18 cellular contexts compared by ENCODE assay signal in the genomic region with DNA sequence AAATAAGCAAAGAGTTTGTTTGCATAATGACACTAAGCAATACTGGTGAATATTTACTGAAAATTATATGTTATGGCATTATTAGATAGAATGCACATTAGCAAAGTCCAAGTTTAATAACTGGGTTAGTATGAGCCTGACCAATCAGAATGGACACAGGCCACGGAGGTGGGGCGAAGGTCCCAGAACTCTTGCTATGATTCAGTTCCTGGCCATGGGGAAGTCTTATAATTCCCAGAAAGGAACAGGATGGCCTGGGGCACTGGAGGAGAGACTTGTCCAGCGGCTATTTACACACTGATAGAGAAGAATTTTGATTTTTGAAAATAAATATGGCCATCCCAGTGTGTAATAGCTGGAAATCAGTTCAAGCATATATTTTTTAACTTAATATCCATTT.
"Had no signal": no experiment of that assay in that cellular context is flagged by ENCODE, and none has a peak within 500 bp of the region (broad histone marks: within the 10 kb centered on the region; RNA-seq: fewer than 3 reads in every experiment).

No MANE protein-coding gene starts in this region.

- H3K79me2 ChIP-seq: parathyroid adenoma had no signal

- H2AFZ ChIP-seq: neural progenitor cell, parathyroid adenoma had no signal

- H3K4me2 ChIP-seq: neural progenitor cell had no signal

- H3K4me1 ChIP-seq: neural progenitor cell, parathyroid adenoma, right atrium auricular region, spleen, suprapubic skin had no signal

- H3K9me3 ChIP-seq: sigmoid colon, suprapubic skin, transverse colon, vagina had no signal

- H3K27me3 ChIP-seq: left lung, neural progenitor cell, right atrium auricular region, sigmoid colon, spleen, suprapubic skin, transverse colon, vagina had no signal

- H3K36me3 ChIP-seq: left lung, neural progenitor cell, right atrium auricular region, sigmoid colon, spleen, suprapubic skin, transverse colon, vagina had no signal

- H3K4me3 ChIP-seq: left lung, neural progenitor cell, right atrium auricular region, sigmoid colon, spleen, suprapubic skin, transverse colon, vagina had no signal

- H3K27ac ChIP-seq: left lung, neural progenitor cell, parathyroid adenoma, right atrium auricular region, sigmoid colon, spleen, suprapubic skin, transverse colon, vagina had no signal

- H3K9ac ChIP-seq: neural progenitor cell, parathyroid adenoma had no signal

- DNase-seq: effector CD8-positive, alpha-beta T cell; erythroblast; head of caudate nucleus; kidney; left cardiac atrium; left lung; mesenchymal stem cell; naive thymus-derived CD4-positive, alpha-beta T cell; sigmoid colon; spleen; stimulated activated naive CD4-positive, alpha-beta T cell; stimulated activated naive CD8-positive, alpha-beta T cell treated with anti-CD3 and anti-CD28 coated beads, Interleukin-15, amount 100 ng/mL, for 72 hours; transverse colon had no signal
